Comparison of ENCODE assay signal across 6 cellular contexts in the genomic region with DNA sequence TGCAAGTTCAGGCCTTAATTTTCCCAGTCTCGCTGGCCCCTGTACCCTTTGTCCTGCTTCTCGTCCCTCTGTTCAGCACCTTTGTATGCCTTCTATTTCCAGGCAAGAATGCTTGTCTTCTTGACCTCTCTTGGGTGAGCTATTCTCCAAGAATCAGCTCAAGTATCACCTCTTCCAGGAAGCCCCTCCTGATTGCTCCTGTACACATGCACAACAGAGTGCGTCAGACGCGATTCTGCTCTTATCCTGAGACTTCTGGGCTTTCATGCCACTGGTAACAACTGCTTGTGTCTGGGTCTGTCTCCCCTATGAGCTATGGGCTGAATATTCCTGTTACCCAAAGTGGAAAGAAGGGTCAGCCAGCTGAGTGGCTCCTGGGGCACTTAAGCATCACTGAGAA.
"Had no signal": no experiment of that assay in that cellular context is flagged by ENCODE, and none has a peak within 500 bp of the region (broad histone marks: within the 10 kb centered on the region; RNA-seq: fewer than 3 reads in every experiment).

No MANE protein-coding gene starts in this region.

- H3K4me2 ChIP-seq: KMS-11 had no signal

- H3K9ac ChIP-seq: KMS-11 had no signal

- H3K27ac ChIP-seq: HL-60, KMS-11 had no signal

- ATAC-seq: HepG2 had no signal

- DNase-seq: IMR-90, KG1 had no signal

- FAIRE-seq: HepG2, HTR-8/SVneo had no signal
